Comparison of ENCODE assay signal across 15 cellular contexts in the genomic region with DNA sequence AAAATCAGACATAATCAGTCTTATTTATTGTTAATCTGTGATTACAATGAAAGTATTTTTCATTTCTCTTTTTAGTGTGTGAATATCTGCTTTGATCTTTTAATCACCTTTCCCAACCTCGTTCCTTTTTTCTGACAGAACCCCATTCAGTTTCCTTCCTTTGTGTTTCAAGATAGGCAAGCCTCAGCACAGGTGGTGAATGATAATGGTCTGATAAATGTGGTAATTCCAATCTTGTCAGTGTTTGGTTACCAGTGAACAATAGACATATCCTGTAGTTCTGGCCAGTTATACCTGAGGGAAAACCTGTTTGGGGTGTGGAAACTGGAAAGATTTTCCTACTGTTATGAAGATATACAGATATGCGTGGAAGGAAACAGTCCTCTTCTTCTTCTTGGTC.
"Had no signal": no experiment of that assay in that cellular context is flagged by ENCODE, and none has a peak within 500 bp of the region (broad histone marks: within the 10 kb centered on the region; RNA-seq: fewer than 3 reads in every experiment).

No MANE protein-coding gene starts in this region.

- H3K27me3 Mint-ChIP-seq: activated CD4-positive, alpha-beta T cell treated with anti-CD3 and anti-CD28 coated beads, Interleukin-2, amount 10 ng/mL, durations not matched to agents 24 days and 14 days; activated CD8-positive, alpha-beta T cell treated with anti-CD3 and anti-CD28 coated beads for 36 hours; naive thymus-derived CD8-positive, alpha-beta T cell had no signal

- DNase-seq: activated CD4-positive, alpha-beta T cell treated with anti-CD3 and anti-CD28 coated beads, Interleukin-2, amount 10 ng/mL, durations not matched to agents 24 days and 14 days; activated CD8-positive, alpha-beta T cell treated with anti-CD3 and anti-CD28 coated beads for 36 hours; activated naive CD4-positive, alpha-beta T cell treated with anti-CD3 and anti-CD28 coated beads for 36 hours; activated T-cell treated with anti-CD3 and anti-CD28 coated beads, Interleukin-2, amount 50 U/mL, for 4 hours; adrenal gland; effector CD8-positive, alpha-beta T cell; naive thymus-derived CD8-positive, alpha-beta T cell; stimulated activated CD4-positive, alpha-beta T cell treated with anti-CD3 and anti-CD28 coated beads, Interleukin-12 subunit alpha, Interleukin-12 subunit beta, amount 100 ng/mL, for 4 hours; stimulated activated CD4-positive, alpha-beta T cell treated with anti-CD3 and anti-CD28 coated beads, Interleukin-1b, Interleukin-23, amount 100 ng/mL, for 48 hours; stimulated activated CD8-positive, alpha-beta memory T cell treated with anti-CD3 and anti-CD28 coated beads, Interleukin-4, amount 100 ng/mL, for 48 hours; stimulated activated naive CD4-positive, alpha-beta T cell; thyroid gland had no signal

- H3K4me3 Mint-ChIP-seq: activated CD4-positive, alpha-beta T cell treated with anti-CD3 and anti-CD28 coated beads, Interleukin-2, amount 10 ng/mL, durations not matched to agents 24 days and 14 days; activated CD8-positive, alpha-beta T cell treated with anti-CD3 and anti-CD28 coated beads for 36 hours; activated naive CD4-positive, alpha-beta T cell treated with anti-CD3 and anti-CD28 coated beads for 36 hours; activated T-cell treated with anti-CD3 and anti-CD28 coated beads, Interleukin-2, amount 50 U/mL, for 4 hours; naive thymus-derived CD8-positive, alpha-beta T cell; T-helper 2 cell treated with Interferon-gamma antibody and Interleukin-4, amounts not matched to agents 5 μg/mL and 100 μg/mL, for 36 hours had no signal

- FAIRE-seq: bronchial epithelial cell, TTC549 had no signal

- ATAC-seq: activated CD8-positive, alpha-beta T cell treated with anti-CD3 and anti-CD28 coated beads for 36 hours; activated T-cell treated with anti-CD3 and anti-CD28 coated beads, Interleukin-2, amount 50 U/mL, for 4 hours; naive thymus-derived CD8-positive, alpha-beta T cell had no signal

- H3K27ac Mint-ChIP-seq: activated CD4-positive, alpha-beta T cell treated with anti-CD3 and anti-CD28 coated beads, Interleukin-2, amount 10 ng/mL, durations not matched to agents 24 days and 14 days; activated CD8-positive, alpha-beta T cell treated with anti-CD3 and anti-CD28 coated beads for 36 hours; activated naive CD4-positive, alpha-beta T cell treated with anti-CD3 and anti-CD28 coated beads for 36 hours; T-helper 2 cell treated with Interferon-gamma antibody and Interleukin-4, amounts not matched to agents 5 μg/mL and 100 μg/mL, for 36 hours had no signal
